Comparison of ENCODE assay signal across 8 cellular contexts in genomic region chr9:137218754-137219271, GRCh38. TPM values are rescaled to one million over a fixed set of nuclear protein-coding genes. Genes with fewer than 3 reads are reported as not detected.
DNase-seq lines count a peak whose midpoint lies in the region.
"Had no signal": no experiment of that assay in that cellular context is flagged by ENCODE, and none has a peak within 500 bp of the region (broad histone marks: within the 10 kb centered on the region; RNA-seq: fewer than 3 reads in every experiment).

No MANE protein-coding gene starts in this region.

- DNase-seq in HT1080 (ENCODE audit: low read depth) (peak; percentile 43), amniotic epithelial cell (ENCODE audit: low read depth) (peak; percentile 78), mucosa of gallbladder (ENCODE audit: low spot score) (peak; percentile 52), NCI-H187 (lab: John Stamatoyannopoulos, UW) (no peak), NCI-H187 treated with DMSO at 0.1 percent for 48 hours (lab: John Stamatoyannopoulos, UW) (no peak), NCI-H1436 treated with DMSO at 0.1 percent for 48 hours (lab: John Stamatoyannopoulos, UW) (no peak)
- DNase-seq: activated CD4-positive, alpha-beta T cell treated with anti-CD3 and anti-CD28 coated beads for 4 hours; effector memory CD4-positive, alpha-beta T cell had no signal

RNA-seq across cellular contexts. Expression of gene RNF208, which starts 3.2 kb away (rescaled TPM):
- total RNA-seq in HT1080 (2014; rRNA removed; shearing (Covaris generic)) = 0.10 and 0.96 TPM in 2 replicates
- 1.7 and 1.8 TPM in 2 replicates for polyA plus RNA-seq in HT1080 (2015; cell fraction: cytosol; rRNA removed)
- 4.8 and 5.5 TPM in 2 replicates for polyA plus RNA-seq in HT1080 (2015; cell fraction: nucleus; rRNA removed)
- total RNA-seq in mucosa of gallbladder = 16.8 TPM

RNA-seq across cellular contexts. Expression of gene CYSRT1, which starts 6.2 kb away (rescaled TPM):
- total RNA-seq in HT1080 (2014; rRNA removed; shearing (Covaris generic)) = 1.1 and 1.4 TPM in 2 replicates
- 1.8 and 2.9 TPM in 2 replicates for polyA plus RNA-seq in HT1080 (2015; cell fraction: cytosol; rRNA removed)
- 0.13 and 2.1 TPM in 2 replicates for polyA plus RNA-seq in HT1080 (2015; cell fraction: nucleus; rRNA removed)
- total RNA-seq in mucosa of gallbladder = 0.78 TPM

RNA-seq across cellular contexts. Expression of gene RNF224, which starts 8.5 kb away (rescaled TPM):
- not detected in 2 replicates for total RNA-seq in HT1080 (2014; rRNA removed; shearing (Covaris generic))
- 0.07 TPM in 1 of 2 replicates, not detected in the other for polyA plus RNA-seq in HT1080 (2015; cell fraction: cytosol; rRNA removed)
- polyA plus RNA-seq in HT1080 (2015; cell fraction: nucleus; rRNA removed) = 0.09 TPM in 1 of 2 replicates, not detected in the other
- total RNA-seq in mucosa of gallbladder = 0.95 TPM

RNA-seq across cellular contexts. Expression of gene SLC34A3, which starts 11.9 kb away (rescaled TPM):
- not detected in 2 replicates for total RNA-seq in HT1080 (2014; rRNA removed; shearing (Covaris generic))
- polyA plus RNA-seq in HT1080 (2015; cell fraction: cytosol; rRNA removed) = 0.03 TPM in 1 of 2 replicates, not detected in the other
- polyA plus RNA-seq in HT1080 (2015; cell fraction: nucleus; rRNA removed) = 0.19 TPM in 1 of 2 replicates, not detected in the other
- total RNA-seq in mucosa of gallbladder = 0.49 TPM

RNA-seq across cellular contexts. Expression of gene NDOR1, which starts 13.3 kb away (rescaled TPM):
- total RNA-seq in HT1080 (2014; rRNA removed; shearing (Covaris generic)) = 17.9 and 26.2 TPM in 2 replicates
- polyA plus RNA-seq in HT1080 (2015; cell fraction: cytosol; rRNA removed) = 11.6 and 13.4 TPM in 2 replicates
- 51.8 and 64.7 TPM in 2 replicates for polyA plus RNA-seq in HT1080 (2015; cell fraction: nucleus; rRNA removed)
- 29.5 TPM for total RNA-seq in mucosa of gallbladder

Comparison
In these comparisons a context has a peak if more than half of its experiments do, and no peak if none do; other contexts are left out.
1. DNase-seq: peak in HT1080 (single experiment), amniotic epithelial cell (single experiment) and mucosa of gallbladder (single experiment); none in NCI-H187 (0 of 2), NCI-H187 treated with DMSO at 0.1 percent for 48 hours (single experiment) and NCI-H1436 treated with DMSO at 0.1 percent for 48 hours (single experiment).